ENCODE assay signal across 11 cellular contexts in the genomic region with DNA sequence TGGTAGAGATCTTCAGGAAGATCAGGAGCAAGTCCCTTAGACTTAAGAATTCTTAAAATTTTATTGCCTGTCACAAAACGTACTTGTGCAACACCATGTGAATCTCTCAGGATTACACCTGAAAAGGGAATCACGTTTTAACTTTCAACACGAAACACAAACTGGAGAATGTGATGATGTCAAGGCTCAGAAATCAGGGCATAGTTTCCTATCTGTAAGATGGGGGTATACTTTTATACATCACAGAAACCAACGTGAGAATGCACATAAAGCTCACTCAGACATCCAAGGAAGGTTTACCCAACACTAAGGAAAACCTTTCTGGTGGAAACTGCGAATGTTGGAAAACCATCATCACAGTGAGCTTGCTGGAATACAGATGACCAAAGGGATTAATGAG. TPM values are rescaled to one million over a fixed set of nuclear protein-coding genes. Genes with fewer than 3 reads are reported as not detected.
DNase-seq lines count a peak whose midpoint lies in the region; ATAC-seq and TF ChIP-seq lines count a peak whose summit lies in the region.
"Had no signal": no experiment of that assay in that cellular context is flagged by ENCODE, and none has a peak within 500 bp of the region (broad histone marks: within the 10 kb centered on the region; RNA-seq: fewer than 3 reads in every experiment).

No MANE protein-coding gene starts in this region.

- H3K27ac ChIP-seq in PC-3 (ENCODE audit: low read length) (no peak overlapping the region), trophoblast cell (ENCODE audit: low read depth, low read length) (no peak overlapping the region)

- H3K4me1 Mint-ChIP-seq in T-helper 2 cell treated with Interferon-gamma antibody and Interleukin-4, amounts not matched to agents 5 μg/mL and 100 μg/mL, for 36 hours (ENCODE audit: low read depth) = peaks cover 29% of the 10 kb centered on the region

- H3K27me3 ChIP-seq in PC-3 (ENCODE audit: low read length) = no peaks in the 10 kb centered on the region
- H3K27me3 ChIP-seq in endocrine pancreas (ENCODE audit: control insufficient read depth, insufficient read depth, low read length) = no peaks in the 10 kb centered on the region
- H3K27me3 ChIP-seq in trophoblast cell (ENCODE audit: insufficient read depth, low read length) = no peaks in the 10 kb centered on the region

- H3K9ac ChIP-seq in PC-3 (ENCODE audit: low read length) (peak overlapping the region; percentile 99), endocrine pancreas (ENCODE audit: control insufficient read depth, insufficient read depth, low read length) (no peak overlapping the region), trophoblast cell (ENCODE audit: low read length) (no peak overlapping the region)

- H3K9me3 ChIP-seq in PC-3 (ENCODE audit: low read length) = no peaks in the 10 kb centered on the region
- no peaks in the 10 kb centered on the region for H3K9me3 ChIP-seq in endocrine pancreas (ENCODE audit: control insufficient read depth, low read length)
- no peaks in the 10 kb centered on the region for H3K9me3 ChIP-seq in trophoblast cell (ENCODE audit: insufficient read depth, low read depth, low read length)

- peak overlapping the region; percentile 66 for H3K27ac Mint-ChIP-seq in T-helper 2 cell treated with Interferon-gamma antibody and Interleukin-4, amounts not matched to agents 5 μg/mL and 100 μg/mL, for 36 hours

- no peak overlapping the region for H2BK120ac ChIP-seq in trophoblast cell (ENCODE audit: insufficient read depth, low read length, poor library complexity)

- peaks cover 49% of the 10 kb centered on the region for H3K36me3 Mint-ChIP-seq in T-helper 2 cell treated with Interferon-gamma antibody and Interleukin-4, amounts not matched to agents 5 μg/mL and 100 μg/mL, for 36 hours (ENCODE audit: low read depth)

- peaks cover 29% of the 10 kb centered on the region for H4K20me1 ChIP-seq in PC-3 (ENCODE audit: low read length)

- H2BK12ac ChIP-seq in trophoblast cell (ENCODE audit: low read length) = no peak overlapping the region

- H3K23ac ChIP-seq in trophoblast cell (ENCODE audit: low read length) = no peak overlapping the region

- TF ChIP-seq CTCF in PC-3 (conservative IDR thresholded peaks at IDR 0.05; ENCODE audit: low read depth, low read length) = no peak

- CTCF ChIA-PET in PC-3 (lab: Charles Lee) = no interaction called here

- H3K79me1 ChIP-seq in trophoblast cell (ENCODE audit: low read length) = peaks cover 8% of the 10 kb centered on the region

- no peak for DNase-seq in T-helper 2 cell treated with Interferon-gamma antibody and Interleukin-4, amounts not matched to agents 5 μg/mL and 100 μg/mL, for 36 hours (ENCODE audit: low spot score)
- DNase-seq in T-helper 2 cell (no peak), PC-3 (no peak), trophoblast cell (peak; percentile 56 to 93)
- DNase-seq in stimulated activated CD4-positive, alpha-beta T cell treated with anti-CD3 and anti-CD28 coated beads, Interleukin-4, amount 100 ng/mL, for 4 hours = no peak
- DNase-seq: activated CD8-positive, alpha-beta memory T cell treated with anti-CD3 and anti-CD28 coated beads, Interleukin-2, amount 50 U/mL, for 48 hours; erythroblast; Kasumi-1 had no signal

- no peak overlapping the region for H3K4ac ChIP-seq in trophoblast cell (ENCODE audit: low read depth, low read length)

- POLR2A ChIA-PET in PC-3 (lab: Charles Lee; ENCODE audit: unreplicated experiment) = no interaction called here

- no peak overlapping the region for H4K91ac ChIP-seq in trophoblast cell (ENCODE audit: low read depth, low read length)

- peak overlapping the region; percentile 79 for H3K4me3 ChIP-seq in PC-3 (ENCODE audit: low read length)
- H3K4me3 ChIP-seq in endocrine pancreas (ENCODE audit: control insufficient read depth, insufficient read depth, low read length) = peak overlapping the region; percentile 17
- H3K4me3 ChIP-seq in trophoblast cell (ENCODE audit: low read depth, low read length) = no peak overlapping the region

- peak overlapping the region; percentile 100 for H3K4me3 Mint-ChIP-seq in T-helper 2 cell treated with Interferon-gamma antibody and Interleukin-4, amounts not matched to agents 5 μg/mL and 100 μg/mL, for 36 hours

- no peak overlapping the region for H2AK5ac ChIP-seq in trophoblast cell (ENCODE audit: low read length)

- H4K12ac ChIP-seq in trophoblast cell (ENCODE audit: low read depth, low read length) = no peak overlapping the region

- intact Hi-C loops in PC-3 (cut with micrococcal nuclease) = loop anchor here (5.0 kb wide), 2 partner anchors 132 to 277 kb away; a partner anchor contains a TSS

- H2BK5ac ChIP-seq in trophoblast cell (ENCODE audit: low read depth, low read length, poor library complexity) = no peak overlapping the region

- no peak overlapping the region for H4K8ac ChIP-seq in trophoblast cell (ENCODE audit: low read depth, low read length)

- no CpG with 5 or more reads among the region's 5 CpGs for WGBS in trophoblast cell (ENCODE audit: extremely low coverage, insufficient coverage, insufficient read length)

- peaks cover 36% of the 10 kb centered on the region for H3K36me3 ChIP-seq in PC-3 (ENCODE audit: low read depth, low read length)
- no peaks in the 10 kb centered on the region for H3K36me3 ChIP-seq in endocrine pancreas (ENCODE audit: control insufficient read depth, insufficient read depth, low read length)
- peaks cover 10 to 18% of the 10 kb centered on the region in 2 experiments for H3K36me3 ChIP-seq in trophoblast cell (ENCODE audit: control insufficient read depth in 1 of 2, insufficient read depth in 2 of 2, low read length in 2 of 2)

- no TSS peak for BruUV-seq in PC-3 (replicated peaks; lab: Mats Ljungman, UMichigan)

- no peak overlapping the region for H3K18ac ChIP-seq in trophoblast cell (ENCODE audit: low read length)

- H2AFZ ChIP-seq in PC-3 (ENCODE audit: low read length) = no peak overlapping the region
- H2AFZ ChIP-seq in trophoblast cell (ENCODE audit: insufficient read depth, low read length, poor library complexity) = no peak overlapping the region

- no peaks in the 10 kb centered on the region for H3K27me3 Mint-ChIP-seq in T-helper 2 cell treated with Interferon-gamma antibody and Interleukin-4, amounts not matched to agents 5 μg/mL and 100 μg/mL, for 36 hours (ENCODE audit: low read depth)

- H3F3A ChIP-seq in PC-3 (ENCODE audit: low read length, unreplicated experiment) = peaks cover 12% of the 10 kb centered on the region

- no peaks in the 10 kb centered on the region for H3K9me3 Mint-ChIP-seq in T-helper 2 cell treated with Interferon-gamma antibody and Interleukin-4, amounts not matched to agents 5 μg/mL and 100 μg/mL, for 36 hours

- ATAC-seq in PC-3 (no peak), GM19397 (IDR thresholded peaks at IDR 0.05; ENCODE audit: unreplicated experiment) (no peak), HG03457 (IDR thresholded peaks at IDR 0.05; ENCODE audit: unreplicated experiment) (no peak)

- H3K4me2 ChIP-seq in PC-3 (ENCODE audit: low read length) (peak overlapping the region; percentile 87), trophoblast cell (ENCODE audit: low read length) (peak overlapping the region; percentile 20)

- H3K4me1 ChIP-seq in PC-3 (ENCODE audit: insufficient read depth, low read length) (peaks cover 19% of the 10 kb centered on the region), endocrine pancreas (ENCODE audit: control insufficient read depth, insufficient read depth, low read length) (peaks cover 9% of the 10 kb centered on the region), trophoblast cell (ENCODE audit: control insufficient read depth in 1 of 2, insufficient read depth in 2 of 2, low read length in 2 of 2) (peaks cover 4 to 6% of the 10 kb centered on the region in 2 experiments)

- H3K79me2 ChIP-seq in PC-3 (ENCODE audit: low read length) (peaks cover 45% of the 10 kb centered on the region), trophoblast cell (ENCODE audit: control insufficient read depth, insufficient read depth, low read length, poor library complexity) (peaks cover 11% of the 10 kb centered on the region)

- H3K14ac ChIP-seq in trophoblast cell (ENCODE audit: low read length) = no peak overlapping the region

- H3K9me2 ChIP-seq in PC-3 (replicated peaks; ENCODE audit: low read length) = no peaks in the 10 kb centered on the region

RNA-seq across cellular contexts. Expression of a gene that starts 2.0 kb away (rescaled TPM):
- total RNA-seq in PC-3 (2014; rRNA removed) = 676 and 892 TPM in 2 replicates
- 1,830 and 1,845 TPM in 2 replicates for polyA plus RNA-seq in trophoblast cell (2013)

Comparison
In these comparisons a context has a peak if more than half of its experiments do, and no peak if none do; other contexts are left out.
1. DNase-seq: peak in trophoblast cell (2 of 2); none in T-helper 2 cell treated with Interferon-gamma antibody and Interleukin-4, amounts not matched to agents 5 μg/mL and 100 μg/mL, for 36 hours (single experiment), T-helper 2 cell (0 of 5), PC-3 (single experiment) and stimulated activated CD4-positive, alpha-beta T cell treated with anti-CD3 and anti-CD28 coated beads, Interleukin-4, amount 100 ng/mL, for 4 hours (0 of 2).